Comparison of ENCODE assay signal across 18 cellular contexts in genomic region chr2:140200764-140201163, GRCh38.
DNase-seq lines count a peak whose midpoint lies in the region; ATAC-seq, FAIRE-seq and TF ChIP-seq lines count a peak whose summit lies in the region.
"Had no signal": no experiment of that assay in that cellular context is flagged by ENCODE, and none has a peak within 500 bp of the region (broad histone marks: within the 10 kb centered on the region; RNA-seq: fewer than 3 reads in every experiment).

No MANE protein-coding gene starts in this region.

- TF ChIP-seq EP300 in GM12878 (IDR thresholded peaks at IDR 0.05; ENCODE audit: borderline replicate concordance in 1 of 2, control insufficient read depth in 1 of 2, low read depth in 2 of 2, low read length in 2 of 2) = no peak

- peaks cover 24% of the 10 kb centered on the region for H3K9me3 ChIP-seq in Karpas-422 (ENCODE audit: low read length)
- no peaks in the 10 kb centered on the region for H3K9me3 ChIP-seq in GM12878 (replicated peaks; ENCODE audit: control insufficient read depth, insufficient read depth, low read length)
- H3K9me3 ChIP-seq in aorta (ENCODE audit: control insufficient read depth, low read length) = no peaks in the 10 kb centered on the region
- H3K9me3 ChIP-seq: BLaER1, Caco-2 had no signal

- TF ChIP-seq POLR2A in GM12878 (IDR thresholded peaks at IDR 0.05; ENCODE audit: low read depth, low read length) = no peak

- H3K36me3 ChIP-seq in Karpas-422 (ENCODE audit: insufficient read depth, low read length) (no peaks in the 10 kb centered on the region), GM12878 (ENCODE audit: control insufficient read depth in 2 of 2, insufficient read depth in 2 of 2, low read length in 1 of 2) (no peaks in the 10 kb centered on the region), aorta (ENCODE audit: control insufficient read depth in 1 of 2, insufficient read depth in 2 of 2, low read length in 1 of 2) (no peaks in the 10 kb centered on the region)
- H3K36me3 ChIP-seq: BLaER1 had no signal

- no peak overlapping the region for H3K9ac ChIP-seq in Karpas-422 (ENCODE audit: low read length)
- no peak overlapping the region for H3K9ac ChIP-seq in GM12878 (ENCODE audit: control insufficient read depth, insufficient read depth, low read length)
- H3K9ac ChIP-seq: BLaER1 had no signal

- ATAC-seq in GM18858 (IDR thresholded peaks at IDR 0.05; ENCODE audit: unreplicated experiment) (peak; percentile 52), HG02981 (IDR thresholded peaks at IDR 0.05; ENCODE audit: unreplicated experiment) (peak; percentile 69), GM12878 (peak; percentile 51), aorta (ENCODE audit: low FRiP score) (no peak), HG02973 (IDR thresholded peaks at IDR 0.05; ENCODE audit: unreplicated experiment) (no peak)
- ATAC-seq: HepG2 had no signal

- H3K9me2 ChIP-seq in Karpas-422 (replicated peaks; ENCODE audit: insufficient read depth, low read length) = no peaks in the 10 kb centered on the region

- CTCF ChIA-PET in GM12878 (lab: Yijun Ruan, JAX) = no interaction called here

- in situ Hi-C loops in GM12878 (cut with MboI) = no loop called here

- H3K27ac ChIP-seq in Karpas-422 (ENCODE audit: low read length) (no peak overlapping the region), GM12878 (ENCODE audit: control insufficient read depth, insufficient read depth) (no peak overlapping the region), aorta (ENCODE audit: low read depth in 1 of 2, low read length in 2 of 2) (no peak overlapping the region)
- H3K27ac ChIP-seq: BLaER1 had no signal

- no peak for TF ChIP-seq RAD21 in GM12878 (IDR thresholded peaks at IDR 0.05; ENCODE audit: insufficient read depth, low read depth, low read length)

- no TSS peak for BruUV-seq in GM12878 (replicated peaks; lab: Mats Ljungman, UMichigan)

- POLR2A ChIA-PET in GM12878 (lab: Charles Lee) = no interaction called here

- H4K20me1 ChIP-seq in Karpas-422 (ENCODE audit: insufficient read depth, low read depth, low read length) (no peaks in the 10 kb centered on the region), GM12878 (ENCODE audit: control insufficient read depth, insufficient read depth) (no peaks in the 10 kb centered on the region)
- H4K20me1 ChIP-seq: BLaER1 had no signal

- 3% methylated on average over 2 of the region's 2 CpGs for WGBS in GM12878 (ENCODE audit: insufficient coverage, insufficient replicate concordance, low lambda C conversion rate, missing lambda C conversion rate)
- WGBS in aorta, 2 donors = 59 to 80% methylated on average over 2 of the region's 2 CpGs

- FAIRE-seq in GM12878 (lab: Jason Lieb, UNC) = no peak
- FAIRE-seq: GM19239, HepG2 had no signal

- TF ChIP-seq CTCF in GM12878 (IDR thresholded peaks at IDR 0.05 in 2 of 3, conservative IDR thresholded peaks at IDR 0.05 in 1 of 3; ENCODE audit: control insufficient read depth in 2 of 3, extremely low read depth in 1 of 3, insufficient read depth in 1 of 3, low read depth in 3 of 3, low read length in 3 of 3) = no peak

- intact Hi-C loops in GM12878 (cut with micrococcal nuclease; ENCODE audit: unreplicated experiment) (no loop called here), posterior vena cava (cut with DNase I) (no loop called here), aorta (cut with DNase I) (no loop called here)

- H3K79me2 ChIP-seq in Karpas-422 (ENCODE audit: low read length) (no peaks in the 10 kb centered on the region), GM12878 (ENCODE audit: control insufficient read depth, insufficient read depth, low read length) (no peaks in the 10 kb centered on the region)

- H2AFZ ChIP-seq in Karpas-422 (ENCODE audit: low read length) (0 out of 2 replicates have a peak overlapping the region, but pooled peaks have one; percentile 43), GM12878 (ENCODE audit: control insufficient read depth, low read depth, low read length) (no peak overlapping the region)

- H3K4me2 ChIP-seq in Karpas-422 (ENCODE audit: low read depth, low read length, poor library complexity, severe bottlenecking) (no peak overlapping the region), GM12878 (ENCODE audit: control insufficient read depth, insufficient read depth) (no peak overlapping the region)
- H3K4me2 ChIP-seq: BLaER1 had no signal

- RAD21 ChIA-PET in GM12878 (lab: Charles Lee; ENCODE audit: unreplicated experiment) = no interaction called here

- H3K4me3 ChIP-seq in Karpas-422 (ENCODE audit: low read length) = no peak overlapping the region
- no peak overlapping the region for H3K4me3 ChIP-seq in GM12878
- H3K4me3 ChIP-seq in aorta (ENCODE audit: low read length in 2 of 2) = no peak overlapping the region
- H3K4me3 ChIP-seq: BLaER1 had no signal

- H3K4me1 ChIP-seq in Karpas-422 (ENCODE audit: low read length) = no peaks in the 10 kb centered on the region
- no peaks in the 10 kb centered on the region for H3K4me1 ChIP-seq in GM12878 (ENCODE audit: control insufficient read depth, insufficient read depth, low read length)
- peaks cover 0 to 1% of the 10 kb centered on the region in 2 donors for H3K4me1 ChIP-seq in aorta (ENCODE audit: control insufficient read depth in 1 of 2, insufficient read depth in 2 of 2, low read length in 2 of 2)
- H3K4me1 ChIP-seq: BLaER1, Caco-2 had no signal

- SMC1A ChIA-PET in GM12878 (lab: Charles Lee; ENCODE audit: uncharacterized antibody, unreplicated experiment) = no interaction called here

- DNase-seq in Karpas-422 (no peak), GM12878 (ENCODE audit: low read depth, low spot score) (no peak), posterior vena cava (ENCODE audit: low spot score) (no peak), aorta (no peak)
- DNase-seq: 8988T; AML-193; Caco-2; CD8-positive, alpha-beta memory T cell; DND-41; GDM1; HCEC 1CT; HFFc6 had no signal

- no peaks in the 10 kb centered on the region for H3K27me3 ChIP-seq in Karpas-422 (ENCODE audit: low read length)
- no peaks in the 10 kb centered on the region for H3K27me3 ChIP-seq in GM12878 (replicated peaks in 1 of 2; ENCODE audit: control insufficient read depth in 2 of 2, insufficient read depth in 2 of 2, low read length in 1 of 2)
- no peaks in the 10 kb centered on the region for H3K27me3 ChIP-seq in aorta (ENCODE audit: control insufficient read depth in 1 of 2, insufficient read depth in 2 of 2, low read length in 1 of 2)
- H3K27me3 ChIP-seq: BLaER1 had no signal

TF ChIP-seq in GM12878, 131 proteins besides CTCF, POLR2A, EP300 and RAD21 (continues in another document):
- TF ChIP-seq RB1 (IDR thresholded peaks at IDR 0.05; ENCODE audit: borderline replicate concordance) = no peak
- no peak for TF ChIP-seq IRF5 (IDR thresholded peaks at IDR 0.05; ENCODE audit: borderline replicate concordance)
- TF ChIP-seq TARDBP (IDR thresholded peaks at IDR 0.05; ENCODE audit: borderline replicate concordance) = no peak
- TF ChIP-seq NFXL1 (IDR thresholded peaks at IDR 0.05; ENCODE audit: borderline replicate concordance) = no peak
- no peak for TF ChIP-seq POLR2AphosphoS5 (IDR thresholded peaks at IDR 0.05; ENCODE audit: low read length)
- no peak for TF ChIP-seq FOS (IDR thresholded peaks at IDR 0.05; ENCODE audit: borderline replicate concordance, extremely low read depth, insufficient read length)
- TF ChIP-seq ATF2 (IDR thresholded peaks at IDR 0.05; ENCODE audit: low read length) = no peak
- TF ChIP-seq MXI1 (IDR thresholded peaks at IDR 0.05; ENCODE audit: low read depth, low read length) = no peak
- no peak for TF ChIP-seq RCOR1 (conservative IDR thresholded peaks at IDR 0.05; ENCODE audit: low read depth, low read length)
- no peak for TF ChIP-seq MEF2A (IDR thresholded peaks at IDR 0.05; ENCODE audit: insufficient read depth, low read depth, low read length)
- no peak for TF ChIP-seq EZH2 (IDR thresholded peaks at IDR 0.05; ENCODE audit: borderline replicate concordance, control insufficient read depth, low read depth, low read length)
- no peak for TF ChIP-seq CHD2 (IDR thresholded peaks at IDR 0.05; ENCODE audit: borderline replicate concordance, low read depth, low read length)
- TF ChIP-seq BACH1 (IDR thresholded peaks at IDR 0.05; ENCODE audit: borderline replicate concordance) = no peak
- TF ChIP-seq CBX3 (IDR thresholded peaks at IDR 0.05; ENCODE audit: borderline replicate concordance, low read depth) = no peak

Comparison
In these comparisons a context has a peak if more than half of its experiments do, and no peak if none do; other contexts are left out.
1. ATAC-seq: peak in GM18858 (single experiment), HG02981 (single experiment) and GM12878 (single experiment); none in aorta (single experiment) and HG02973 (single experiment).